ENCODE assay signal across 17 cellular contexts in genomic region chr1:35433714-35434113, GRCh38.
DNase-seq lines count a peak whose midpoint lies in the region; ATAC-seq and TF ChIP-seq lines count a peak whose summit lies in the region.
"Had no signal": no experiment of that assay in that cellular context is flagged by ENCODE, and none has a peak within 500 bp of the region (broad histone marks: within the 10 kb centered on the region; RNA-seq: fewer than 3 reads in every experiment).

No MANE protein-coding gene starts in this region.

- H3K79me2 ChIP-seq in PC-3 (ENCODE audit: low read length) (no peaks in the 10 kb centered on the region), SK-N-SH (ENCODE audit: insufficient read depth) (no peaks in the 10 kb centered on the region)

- H3K4me1 ChIP-seq in PC-3 (ENCODE audit: insufficient read depth, low read length) (peaks cover under 1% of the 10 kb centered on the region; the same call in 1 of the 2 replicates), SK-N-SH (ENCODE audit: control insufficient read depth in 1 of 2, insufficient read depth in 2 of 2, low read depth in 1 of 2, low read length in 1 of 2) (peaks cover 0 to 7% of the 10 kb centered on the region in 2 experiments; a peak in 1 of 4 replicates)

- no peaks in the 10 kb centered on the region for H3K9me3 Mint-ChIP-seq in osteocyte (ENCODE audit: unreplicated experiment)
- H3K9me3 Mint-ChIP-seq: CD4-positive, alpha-beta T cell; GM23338 had no signal

- H3K36me3 Mint-ChIP-seq in osteocyte (ENCODE audit: unreplicated experiment) = peaks cover 50% of the 10 kb centered on the region

- H3K27ac Mint-ChIP-seq in osteocyte (ENCODE audit: unreplicated experiment) = no peak overlapping the region
- H3K27ac Mint-ChIP-seq: GM23338 had no signal

- H3K4me2 ChIP-seq in PC-3 (ENCODE audit: low read length) (no peak overlapping the region), SK-N-SH (no peak overlapping the region)
- H3K4me2 ChIP-seq: GM23338 had no signal

- H2AFZ ChIP-seq in PC-3 (ENCODE audit: low read length) = no peak overlapping the region
- no peak overlapping the region for H2AFZ ChIP-seq in SK-N-SH (ENCODE audit: low read depth)
- H2AFZ ChIP-seq: GM23338 had no signal

- no peak overlapping the region for H3K4me3 ChIP-seq in H7 (ENCODE audit: insufficient read depth, low read depth, low read length)
- H3K4me3 ChIP-seq in PC-3 (ENCODE audit: low read length) = no peak overlapping the region
- no peak overlapping the region for H3K4me3 ChIP-seq in SK-N-SH (ENCODE audit: low read depth in 2 of 2, low read length in 1 of 2)
- H3K4me3 ChIP-seq: GM23338 had no signal

- no peaks in the 10 kb centered on the region for H3K27me3 Mint-ChIP-seq in osteocyte (ENCODE audit: unreplicated experiment)
- H3K27me3 Mint-ChIP-seq: CD4-positive, alpha-beta T cell had no signal

- H4K20me1 ChIP-seq in PC-3 (ENCODE audit: low read length) = no peaks in the 10 kb centered on the region
- no peaks in the 10 kb centered on the region for H4K20me1 ChIP-seq in SK-N-SH (ENCODE audit: insufficient read depth)

- TF ChIP-seq CTCF in PC-3 (conservative IDR thresholded peaks at IDR 0.05; ENCODE audit: low read depth, low read length) (no peak), osteocyte (IDR thresholded peaks at IDR 0.05) (no peak), SK-N-SH (IDR thresholded peaks at IDR 0.05) (no peak)

- POLR2A ChIA-PET in PC-3 (lab: Charles Lee; ENCODE audit: unreplicated experiment) (no interaction called here), SK-N-SH (lab: Yijun Ruan, JAX) (no interaction called here)

- H3K27ac ChIP-seq in PC-3 (ENCODE audit: low read length) (no peak overlapping the region), SK-N-SH (ENCODE audit: low read depth in 2 of 2, low read length in 1 of 2) (no peak overlapping the region)

- TF ChIP-seq RAD21 in SK-N-SH (IDR thresholded peaks at IDR 0.05; ENCODE audit: low read length) = no peak

- H3K9ac ChIP-seq in PC-3 (ENCODE audit: low read length) = no peak overlapping the region
- H3K9ac ChIP-seq in SK-N-SH = no peak overlapping the region

- peaks cover 18% of the 10 kb centered on the region for H3K36me3 ChIP-seq in H7 (replicated peaks; ENCODE audit: control insufficient read depth, insufficient read depth, low read length)
- no peaks in the 10 kb centered on the region; the same call in 1 of the 2 replicates for H3K36me3 ChIP-seq in PC-3 (ENCODE audit: low read depth, low read length)
- H3K36me3 ChIP-seq in SK-N-SH (replicated peaks in 1 of 2; ENCODE audit: control insufficient read depth in 1 of 2, insufficient read depth in 2 of 2, low read length in 1 of 2) = peaks cover 8 to 55% of the 10 kb centered on the region in 2 experiments

- no peak overlapping the region for H3K4me3 Mint-ChIP-seq in osteocyte (ENCODE audit: unreplicated experiment)
- H3K4me3 Mint-ChIP-seq: CD4-positive, alpha-beta T cell; GM23338 had no signal

- H3F3A ChIP-seq in PC-3 (ENCODE audit: low read length, unreplicated experiment) (no peaks in the 10 kb centered on the region), SK-N-SH (replicated peaks; ENCODE audit: insufficient read depth) (no peaks in the 10 kb centered on the region)

- TSS peak; percentile 27 for BruUV-seq in PC-3 (replicated peaks; lab: Mats Ljungman, UMichigan)

- intact Hi-C loops in PC-3 (cut with micrococcal nuclease) = no loop called here

- H3K9me2 ChIP-seq in PC-3 (replicated peaks; ENCODE audit: low read length) = no peaks in the 10 kb centered on the region
- no peaks in the 10 kb centered on the region for H3K9me2 ChIP-seq in SK-N-SH

- H3K27me3 ChIP-seq in H7 (ENCODE audit: control insufficient read depth, insufficient read depth, low read length) = no peaks in the 10 kb centered on the region
- no peaks in the 10 kb centered on the region for H3K27me3 ChIP-seq in PC-3 (ENCODE audit: low read length)
- H3K27me3 ChIP-seq in SK-N-SH (ENCODE audit: insufficient read depth) = no peaks in the 10 kb centered on the region

- no peak for TF ChIP-seq EP300 in SK-N-SH (IDR thresholded peaks at IDR 0.05; ENCODE audit: borderline replicate concordance in 1 of 2, low read depth in 1 of 2, low read length in 1 of 2)

- DNase-seq in H7 (peak; percentile 39), PC-3 (no peak), cerebellum (ENCODE audit: low spot score) (peak; percentile 12), osteocyte (ENCODE audit: extremely low spot score, unreplicated experiment) (peak; percentile 73), SK-N-SH (no peak), LoVo (ENCODE audit: low spot score) (no peak), T1000 (lab: John Stamatoyannopoulos, UW) (no peak)
- DNase-seq: CD4-positive, alpha-beta T cell; DMS79; KG1; NCI-H1048; NCI-H146; NCI-H2081; NCI-H510A; NCI-H82; SHP77 treated with DMSO at 0.1 percent for 48 hours had no signal

- CTCF ChIA-PET in PC-3 (lab: Charles Lee) = no interaction called here
- CTCF ChIA-PET in SK-N-SH (lab: Yijun Ruan, JAX) = interaction anchor here (3.0 kb wide), 1 partner anchor 17 kb away, joined by 8 read pairs; no protein-coding TSS in a partner anchor

- WGBS in SK-N-SH (ENCODE audit: low lambda C conversion rate) = 97% methylated on average over 15 of the region's 15 CpGs

- H3K9me3 ChIP-seq in PC-3 (ENCODE audit: low read length) = no peaks in the 10 kb centered on the region
- H3K9me3 ChIP-seq in SK-N-SH = no peaks in the 10 kb centered on the region

- H3K4me1 Mint-ChIP-seq in osteocyte (ENCODE audit: unreplicated experiment) = no peaks in the 10 kb centered on the region

- ATAC-seq in PC-3 = no peak
- ATAC-seq: GM23338 had no signal

TF ChIP-seq in SK-N-SH, 30 proteins besides CTCF, POLR2A, EP300 and RAD21:
- TF ChIP-seq YY1 (IDR thresholded peaks at IDR 0.05; ENCODE audit: low read depth) (no peak), EZH2phosphoT487 (IDR thresholded peaks at IDR 0.05; ENCODE audit: borderline replicate concordance, low read depth) (no peak), SIN3A (IDR thresholded peaks at IDR 0.05; ENCODE audit: borderline replicate concordance, low read depth, low read length) (no peak), TEAD4 (IDR thresholded peaks at IDR 0.05; ENCODE audit: borderline replicate concordance, insufficient read depth) (no peak), IRF3 (IDR thresholded peaks at IDR 0.05; ENCODE audit: low read depth, low read length) (no peak), USF1 (IDR thresholded peaks at IDR 0.05; ENCODE audit: borderline replicate concordance, low read depth) (no peak), REST (IDR thresholded peaks at IDR 0.05; ENCODE audit: low read depth, low read length) (no peak), MEF2A (IDR thresholded peaks at IDR 0.05; ENCODE audit: borderline replicate concordance, low read depth) (no peak), TCF12 (IDR thresholded peaks at IDR 0.05) (no peak), RCOR1 (IDR thresholded peaks at IDR 0.05; ENCODE audit: low read length) (no peak), FOSL2 (IDR thresholded peaks at IDR 0.05; ENCODE audit: borderline replicate concordance, low read depth) (no peak)
- TF ChIP-seq, protein P1, sequence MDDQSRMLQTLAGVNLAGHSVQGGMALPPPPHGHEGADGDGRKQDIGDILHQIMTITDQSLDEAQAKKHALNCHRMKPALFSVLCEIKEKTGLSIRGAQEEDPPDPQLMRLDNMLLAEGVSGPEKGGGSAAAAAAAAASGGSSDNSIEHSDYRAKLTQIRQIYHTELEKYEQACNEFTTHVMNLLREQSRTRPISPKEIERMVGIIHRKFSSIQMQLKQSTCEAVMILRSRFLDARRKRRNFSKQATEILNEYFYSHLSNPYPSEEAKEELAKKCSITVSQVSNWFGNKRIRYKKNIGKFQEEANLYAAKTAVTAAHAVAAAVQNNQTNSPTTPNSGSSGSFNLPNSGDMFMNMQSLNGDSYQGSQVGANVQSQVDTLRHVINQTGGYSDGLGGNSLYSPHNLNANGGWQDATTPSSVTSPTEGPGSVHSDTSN (IDR thresholded peaks at IDR 0.05) = no peak

Comparison
In these comparisons a context has a peak if more than half of its experiments do, and no peak if none do; other contexts are left out.
1. DNase-seq: peak in H7 (single experiment), cerebellum (single experiment) and osteocyte (single experiment); none in PC-3 (single experiment), SK-N-SH (single experiment), LoVo (single experiment) and T1000 (single experiment).